In genomic region chr4:85132117-85132516, GRCh38 we compare ENCODE assay signal across 5 cellular contexts.
"Had no signal": no experiment of that assay in that cellular context is flagged by ENCODE, and none has a peak within 500 bp of the region (broad histone marks: within the 10 kb centered on the region; RNA-seq: fewer than 3 reads in every experiment).

No MANE protein-coding gene starts in this region.

- ATAC-seq: GM23338, HepG2 had no signal

- H3K27ac ChIP-seq: HL-60 had no signal

- DNase-seq: H9, HCEC 1CT had no signal

- H3K4me3 ChIP-seq: GM23338 had no signal
